Comparison of ENCODE assay signal across 8 cellular contexts in genomic region chr16:53435066-53435688, GRCh38. TPM values are rescaled to one million over a fixed set of nuclear protein-coding genes. Genes with fewer than 3 reads are reported as not detected.
DNase-seq lines count a peak whose midpoint lies in the region; ATAC-seq and TF ChIP-seq lines count a peak whose summit lies in the region.

No MANE protein-coding gene starts in this region.

- H3K27me3 ChIP-seq in DOHH2 (ENCODE audit: control insufficient read depth, low read length) (no peaks in the 10 kb centered on the region), subcutaneous abdominal adipose tissue (ENCODE audit: control insufficient read depth in 5 of 5, insufficient read depth in 4 of 5, low read length in 5 of 5) (no peaks in the 10 kb centered on the region)

- H3K4me3 Mint-ChIP-seq in neural crest cell: peak overlapping the region; percentile 98

- TF ChIP-seq CTCF in DOHH2 (IDR thresholded peaks at IDR 0.05; ENCODE audit: low read depth, low read length, poor library complexity, severe bottlenecking) (no peak), fibroblast of villous mesenchyme (IDR thresholded peaks at IDR 0.05; ENCODE audit: insufficient read depth, low read depth, low read length) (no peak), neural crest cell (conservative IDR thresholded peaks at IDR 0.05) (no peak)

- peaks cover 2% of the 10 kb centered on the region for H3K27me3 Mint-ChIP-seq in neural crest cell (ENCODE audit: low read depth)

- H3K4me1 ChIP-seq in DOHH2 (ENCODE audit: control insufficient read depth, low read length) (peaks cover 16% of the 10 kb centered on the region), subcutaneous abdominal adipose tissue (ENCODE audit: control insufficient read depth in 5 of 5, insufficient read depth in 5 of 5, low read length in 5 of 5) (peaks cover 2 to 32% (median 18%) of the 10 kb centered on the region in 5 donors)

- H3K27ac ChIP-seq in DOHH2 (ENCODE audit: low read depth, low read length) (peak overlapping the region; percentile 72), subcutaneous abdominal adipose tissue (ENCODE audit: low read depth, low read length) (peak overlapping the region; percentile 87)

- no peaks in the 10 kb centered on the region for H3K9me3 Mint-ChIP-seq in neural crest cell

- in situ Hi-C loops in KBM-7 (cut with MboI; ENCODE audit: low pct_unique_long_range_greater_than_20kb, low sequenced_read_pairs): no loop called here

- H3K9me2 ChIP-seq in DOHH2 (replicated peaks; ENCODE audit: control insufficient read depth, low read length): no peaks in the 10 kb centered on the region

- H3K4me2 ChIP-seq in DOHH2 (ENCODE audit: low read length): peak overlapping the region; percentile 73

- no peaks in the 10 kb centered on the region for H3K9me3 ChIP-seq in DOHH2 (ENCODE audit: control insufficient read depth, insufficient read depth, low read length)
- no peaks in the 10 kb centered on the region for H3K9me3 ChIP-seq in subcutaneous abdominal adipose tissue (ENCODE audit: control insufficient read depth in 5 of 5, low read length in 5 of 5)

- ATAC-seq in GM21723 (IDR thresholded peaks at IDR 0.05; ENCODE audit: unreplicated experiment): peak; percentile 86

- DNase-seq in KBM-7 (peak; percentile 79), RPMI7951 (ENCODE audit: low read depth) (peak; percentile 87), fibroblast of villous mesenchyme (ENCODE audit: low read depth) (peak; percentile 93), neural crest cell (ENCODE audit: low read depth, low spot score) (peak; percentile 44)
- peak; percentile 29 for DNase-seq in activated T-helper 9 cell treated with anti-CD3 and anti-CD28 coated beads, Interleukin-2, amount 50 U/mL, for 16 hours (ENCODE audit: low read depth)

- H3K9ac ChIP-seq in subcutaneous abdominal adipose tissue (ENCODE audit: low read length in 5 of 5): peak overlapping the region; percentile 81 to 99 (median 92)

- peak overlapping the region; percentile 94 for H3K4me3 ChIP-seq in DOHH2 (ENCODE audit: low read length)
- H3K4me3 ChIP-seq in fibroblast of villous mesenchyme (ENCODE audit: low read depth, low read length): peak overlapping the region; percentile 97
- H3K4me3 ChIP-seq in subcutaneous abdominal adipose tissue (ENCODE audit: low read depth in 1 of 5, low read length in 5 of 5): peak overlapping the region; percentile 80 to 100 (median 99)

- peaks cover 21% of the 10 kb centered on the region for H3K4me1 Mint-ChIP-seq in neural crest cell

- H3K27ac Mint-ChIP-seq in neural crest cell (ENCODE audit: unreplicated experiment): peak overlapping the region; percentile 73

- H3K79me2 ChIP-seq in DOHH2 (ENCODE audit: control insufficient read depth, low read length): peaks cover 48% of the 10 kb centered on the region

- H3K36me3 Mint-ChIP-seq in neural crest cell (ENCODE audit: low read depth): no peaks in the 10 kb centered on the region

- peaks cover 6% of the 10 kb centered on the region for H4K20me1 ChIP-seq in DOHH2 (ENCODE audit: control insufficient read depth, insufficient read depth, low read depth, low read length)

- H3F3A ChIP-seq in DOHH2 (ENCODE audit: control insufficient read depth, insufficient read depth): peaks cover 5% of the 10 kb centered on the region; the same call in 1 of the 2 replicates

- H3K36me3 ChIP-seq in DOHH2 (ENCODE audit: control insufficient read depth, low read length): peaks cover 6% of the 10 kb centered on the region; the same call in 1 of the 2 replicates
- peaks cover 0 to 3% (median 0%) of the 10 kb centered on the region in 5 donors for H3K36me3 ChIP-seq in subcutaneous abdominal adipose tissue (ENCODE audit: control insufficient read depth in 5 of 5, insufficient read depth in 5 of 5, low read length in 5 of 5)

RNA-seq across cellular contexts. Expression of gene RBL2, which starts 0.9 kb away (rescaled TPM):
- 35.3 and 43.1 TPM in 2 replicates for total RNA-seq in RPMI7951 (2014; rRNA removed; shearing (Covaris generic))
- 35.1 and 49.7 TPM in 2 replicates for total RNA-seq in fibroblast of villous mesenchyme
- total RNA-seq in neural crest cell: 28.6 and 29.8 TPM in 2 replicates

Comparison
In these comparisons a context has a peak if more than half of its experiments do, and no peak if none do; other contexts are left out.
1. Peak in every context shown above with its lines: DNase-seq, ATAC-seq, H3K4me3 ChIP-seq and H3K27ac ChIP-seq.
2. DNase-seq: peak in every context shown above with its lines; median percentile 93 in fibroblast of villous mesenchyme; 87 in RPMI7951; 79 in KBM-7; 44 in neural crest cell; 29 in activated T-helper 9 cell treated with anti-CD3 and anti-CD28 coated beads, Interleukin-2, amount 50 U/mL, for 16 hours.